ENCODE assay signal across 8 cellular contexts in the genomic region with DNA sequence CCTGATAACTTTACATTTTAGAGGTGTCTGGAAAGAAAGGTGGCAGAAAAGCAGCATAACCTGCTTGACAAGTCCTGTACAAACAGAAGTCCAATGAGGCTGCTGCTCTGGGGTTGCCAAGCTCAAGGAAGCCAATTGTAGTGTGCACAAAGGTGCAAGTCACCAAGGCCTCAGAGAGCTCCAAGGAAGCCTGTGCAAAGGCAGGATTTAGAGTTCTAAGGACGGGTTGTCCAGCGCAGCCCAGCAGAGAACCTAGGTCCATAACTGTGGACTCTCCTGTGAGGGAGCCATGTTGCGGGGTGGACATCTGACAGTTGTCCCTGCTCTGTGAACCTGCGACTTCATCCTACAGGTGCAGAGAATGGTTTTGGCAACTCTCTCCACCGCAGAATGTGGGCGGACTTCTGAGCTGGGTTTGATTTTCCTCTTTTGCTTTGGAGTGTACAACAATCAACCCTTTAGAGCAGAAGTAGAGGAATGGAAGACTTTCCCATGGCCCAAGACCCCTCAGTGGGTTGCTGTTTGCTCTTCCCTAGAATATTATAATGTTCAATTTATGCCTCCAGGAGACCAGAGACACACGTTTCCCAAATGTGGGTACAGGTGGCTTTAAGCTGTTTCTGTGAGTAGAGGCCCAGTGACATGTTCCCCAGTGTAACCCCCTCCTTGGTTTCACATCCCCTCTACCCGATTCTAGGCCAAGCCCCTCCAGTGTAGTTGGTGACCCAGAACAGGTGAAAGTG.
DNase-seq lines count a peak whose midpoint lies in the region; ATAC-seq and TF ChIP-seq lines count a peak whose summit lies in the region.

No MANE protein-coding gene starts in this region.

- peak overlapping the region; percentile 19 for H3K4me3 Mint-ChIP-seq in MCF 10A (ENCODE audit: unreplicated experiment)

- peak overlapping the region; percentile 95 for H3K27ac Mint-ChIP-seq in MCF 10A (ENCODE audit: low read depth, unreplicated experiment)

- ATAC-seq in SK-N-SH treated with all-trans-retinoic acid at 6 μM for 48 hours (no peak), HG03432 (IDR thresholded peaks at IDR 0.05; ENCODE audit: unreplicated experiment) (peak; percentile 48), HG02938 (IDR thresholded peaks at IDR 0.05; ENCODE audit: unreplicated experiment) (no peak)

- intact Hi-C loops in MCF 10A (cut with micrococcal nuclease) (no loop called here), spleen (cut with DNase I; ENCODE audit: low total_unique reads) (no loop called here)

- DNase-seq in SK-N-SH (no peak), MCF 10A (ENCODE audit: unreplicated experiment) (no peak), spleen (no peak), NCI-H69 (lab: John Stamatoyannopoulos, UW) (no peak), MG63 (no peak)

- POLR2A ChIA-PET in SK-N-SH (lab: Yijun Ruan, JAX), result no interaction called here
- POLR2A ChIA-PET in MCF 10A (lab: Yijun Ruan, JAX), result interaction anchor here (0.6 to 1.7 kb wide), 7 partner anchors 9 to 114 kb away, joined by 3 to 7 read pairs (median 4); partner anchors contain the start of gene ETV6

- no peaks in the 10 kb centered on the region for H3K9me3 Mint-ChIP-seq in MCF 10A (ENCODE audit: unreplicated experiment)

- BruUV-seq in MCF 10A (replicated peaks; lab: Mats Ljungman, UMichigan), result no TSS peak

- peak overlapping the region; percentile 59 for H3K4me2 ChIP-seq in SK-N-SH

- H3K9ac ChIP-seq in SK-N-SH, result no peak overlapping the region

- peaks cover 5% of the 10 kb centered on the region for H3K36me3 Mint-ChIP-seq in MCF 10A (ENCODE audit: insufficient read depth, unreplicated experiment)

- TF ChIP-seq CTCF in SK-N-SH (IDR thresholded peaks at IDR 0.05) (no peak), MCF 10A (IDR thresholded peaks at IDR 0.05; ENCODE audit: unreplicated experiment) (no peak), spleen (IDR thresholded peaks at IDR 0.05 in 8 of 11, conservative IDR thresholded peaks at IDR 0.05 in 3 of 11) (no peak)

- no peaks in the 10 kb centered on the region for H3K27me3 Mint-ChIP-seq in MCF 10A (ENCODE audit: insufficient read depth, unreplicated experiment)

- TF ChIP-seq EP300 in SK-N-SH (IDR thresholded peaks at IDR 0.05; ENCODE audit: borderline replicate concordance in 1 of 2, low read depth in 1 of 2, low read length in 1 of 2), result no peak

- peaks cover 3 to 17% of the 10 kb centered on the region in 2 experiments; a peak in 3 of 4 replicates for H3K4me1 ChIP-seq in SK-N-SH (ENCODE audit: control insufficient read depth in 1 of 2, insufficient read depth in 2 of 2, low read depth in 1 of 2, low read length in 1 of 2)
- H3K4me1 ChIP-seq in spleen, result peaks cover 52 to 100% (median 90%) of the 10 kb centered on the region in 6 donors

- TF ChIP-seq POLR2A in spleen (IDR thresholded peaks at IDR 0.05), result no peak

- H3K27ac ChIP-seq in SK-N-SH (ENCODE audit: low read depth in 2 of 2, low read length in 1 of 2), result peak overlapping the region in 1 of 2 experiments; percentile 76; a peak in 2 of 4 replicates
- peak overlapping the region in 7 of 8 donors; percentile 69 to 84 (median 73) for H3K27ac ChIP-seq in spleen

- H3K4me1 Mint-ChIP-seq in MCF 10A (ENCODE audit: insufficient read depth, unreplicated experiment), result peaks cover 18% of the 10 kb centered on the region

- H3K79me2 ChIP-seq in SK-N-SH (ENCODE audit: insufficient read depth), result peaks cover 91% of the 10 kb centered on the region

- H3K27me3 ChIP-seq in SK-N-SH (ENCODE audit: insufficient read depth), result no peaks in the 10 kb centered on the region
- H3K27me3 ChIP-seq in spleen (replicated peaks in 1 of 7), result no peaks in the 10 kb centered on the region
- no peaks in the 10 kb centered on the region for H3K27me3 ChIP-seq in MG63

- no peaks in the 10 kb centered on the region for H4K20me1 ChIP-seq in SK-N-SH (ENCODE audit: insufficient read depth)

- CTCF ChIA-PET in SK-N-SH (lab: Yijun Ruan, JAX) (interaction anchor here (0.9 to 1.4 kb wide), 2 partner anchors 10 to 224 kb away, joined by 3 read pairs; no protein-coding TSS in a partner anchor), MCF 10A (lab: Yijun Ruan, JAX) (interaction anchor here (0.5 to 1.6 kb wide), 3 partner anchors 11 to 621 kb away, joined by 3 to 7 read pairs (median 3); no protein-coding TSS in a partner anchor)

- H3K4me3 ChIP-seq in SK-N-SH (ENCODE audit: low read depth in 2 of 2, low read length in 1 of 2), result no peak overlapping the region
- peak overlapping the region in 1 of 8 donors; percentile 17 for H3K4me3 ChIP-seq in spleen
- H3K4me3 ChIP-seq in MG63, result no peak overlapping the region

- H3F3A ChIP-seq in SK-N-SH (replicated peaks; ENCODE audit: insufficient read depth), result peaks cover 15% of the 10 kb centered on the region

- WGBS in SK-N-SH (ENCODE audit: low lambda C conversion rate), result 95% methylated on average over 8 of the region's 8 CpGs
- 65 to 77% (median 72%) methylated on average over 8 of the region's 8 CpGs for WGBS in spleen, 5 donors

- H3K36me3 ChIP-seq in SK-N-SH (replicated peaks in 1 of 2; ENCODE audit: control insufficient read depth in 1 of 2, insufficient read depth in 2 of 2, low read length in 1 of 2) (no peaks in the 10 kb centered on the region), spleen (no peaks in the 10 kb centered on the region), MG63 (no peaks in the 10 kb centered on the region)

- no peaks in the 10 kb centered on the region for H3K9me3 ChIP-seq in SK-N-SH
- H3K9me3 ChIP-seq in spleen, result no peaks in the 10 kb centered on the region
- H3K9me3 ChIP-seq in MG63, result no peaks in the 10 kb centered on the region

- no peaks in the 10 kb centered on the region for H3K9me2 ChIP-seq in SK-N-SH

- TF ChIP-seq RAD21 in SK-N-SH (IDR thresholded peaks at IDR 0.05; ENCODE audit: low read length), result no peak

- no peak overlapping the region for H2AFZ ChIP-seq in SK-N-SH (ENCODE audit: low read depth)

TF ChIP-seq in SK-N-SH, 30 proteins besides CTCF, POLR2A, EP300 and RAD21:
- TF ChIP-seq RXRA (IDR thresholded peaks at IDR 0.05; ENCODE audit: borderline replicate concordance, low read depth) (no peak), ZBTB33 (IDR thresholded peaks at IDR 0.05; ENCODE audit: borderline replicate concordance, low read depth) (no peak), NRF1 (IDR thresholded peaks at IDR 0.05; ENCODE audit: low read depth, low read length) (no peak), MXI1 (IDR thresholded peaks at IDR 0.05; ENCODE audit: low read depth, low read length) (no peak), ELF1 (IDR thresholded peaks at IDR 0.05) (no peak), EZH2phosphoT487 (IDR thresholded peaks at IDR 0.05; ENCODE audit: borderline replicate concordance, low read depth) (no peak), RCOR1 (IDR thresholded peaks at IDR 0.05; ENCODE audit: low read length) (no peak)

TF ChIP-seq in SK-N-SH treated with all-trans-retinoic acid at 6 μM for 48 hours, 23 proteins besides CTCF, POLR2A, EP300 and RAD21 (continues in another document):
- TF ChIP-seq, protein P1, sequence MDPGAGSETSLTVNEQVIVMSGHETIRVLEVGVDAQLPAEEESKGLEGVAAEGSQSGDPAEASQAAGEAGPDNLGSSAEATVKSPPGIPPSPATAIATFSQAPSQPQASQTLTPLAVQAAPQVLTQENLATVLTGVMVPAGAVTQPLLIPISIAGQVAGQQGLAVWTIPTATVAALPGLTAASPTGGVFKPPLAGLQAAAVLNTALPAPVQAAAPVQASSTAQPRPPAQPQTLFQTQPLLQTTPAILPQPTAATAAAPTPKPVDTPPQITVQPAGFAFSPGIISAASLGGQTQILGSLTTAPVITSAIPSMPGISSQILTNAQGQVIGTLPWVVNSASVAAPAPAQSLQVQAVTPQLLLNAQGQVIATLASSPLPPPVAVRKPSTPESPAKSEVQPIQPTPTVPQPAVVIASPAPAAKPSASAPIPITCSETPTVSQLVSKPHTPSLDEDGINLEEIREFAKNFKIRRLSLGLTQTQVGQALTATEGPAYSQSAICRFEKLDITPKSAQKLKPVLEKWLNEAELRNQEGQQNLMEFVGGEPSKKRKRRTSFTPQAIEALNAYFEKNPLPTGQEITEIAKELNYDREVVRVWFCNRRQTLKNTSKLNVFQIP (CRISPR knock-in tag; IDR thresholded peaks at IDR 0.05; ENCODE audit: borderline replicate concordance, low read depth), result no peak
- no peak for TF ChIP-seq OSR1 (CRISPR knock-in tag; IDR thresholded peaks at IDR 0.05)
- no peak for TF ChIP-seq CSRNP3 (CRISPR knock-in tag; IDR thresholded peaks at IDR 0.05)
- no peak for TF ChIP-seq ISL1 (CRISPR knock-in tag; IDR thresholded peaks at IDR 0.05)
- TF ChIP-seq, protein P2, sequence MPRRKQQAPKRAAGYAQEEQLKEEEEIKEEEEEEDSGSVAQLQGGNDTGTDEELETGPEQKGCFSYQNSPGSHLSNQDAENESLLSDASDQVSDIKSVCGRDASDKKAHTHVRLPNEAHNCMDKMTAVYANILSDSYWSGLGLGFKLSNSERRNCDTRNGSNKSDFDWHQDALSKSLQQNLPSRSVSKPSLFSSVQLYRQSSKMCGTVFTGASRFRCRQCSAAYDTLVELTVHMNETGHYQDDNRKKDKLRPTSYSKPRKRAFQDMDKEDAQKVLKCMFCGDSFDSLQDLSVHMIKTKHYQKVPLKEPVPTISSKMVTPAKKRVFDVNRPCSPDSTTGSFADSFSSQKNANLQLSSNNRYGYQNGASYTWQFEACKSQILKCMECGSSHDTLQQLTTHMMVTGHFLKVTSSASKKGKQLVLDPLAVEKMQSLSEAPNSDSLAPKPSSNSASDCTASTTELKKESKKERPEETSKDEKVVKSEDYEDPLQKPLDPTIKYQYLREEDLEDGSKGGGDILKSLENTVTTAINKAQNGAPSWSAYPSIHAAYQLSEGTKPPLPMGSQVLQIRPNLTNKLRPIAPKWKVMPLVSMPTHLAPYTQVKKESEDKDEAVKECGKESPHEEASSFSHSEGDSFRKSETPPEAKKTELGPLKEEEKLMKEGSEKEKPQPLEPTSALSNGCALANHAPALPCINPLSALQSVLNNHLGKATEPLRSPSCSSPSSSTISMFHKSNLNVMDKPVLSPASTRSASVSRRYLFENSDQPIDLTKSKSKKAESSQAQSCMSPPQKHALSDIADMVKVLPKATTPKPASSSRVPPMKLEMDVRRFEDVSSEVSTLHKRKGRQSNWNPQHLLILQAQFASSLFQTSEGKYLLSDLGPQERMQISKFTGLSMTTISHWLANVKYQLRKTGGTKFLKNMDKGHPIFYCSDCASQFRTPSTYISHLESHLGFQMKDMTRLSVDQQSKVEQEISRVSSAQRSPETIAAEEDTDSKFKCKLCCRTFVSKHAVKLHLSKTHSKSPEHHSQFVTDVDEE (CRISPR knock-in tag; IDR thresholded peaks at IDR 0.05), result no peak
- TF ChIP-seq GLIS3 (CRISPR knock-in tag; IDR thresholded peaks at IDR 0.05), result no peak
